Comparison of ENCODE assay signal across 14 cellular contexts in genomic region chr20:64109831-64110391, GRCh38. TPM values are rescaled to one million over a fixed set of nuclear protein-coding genes. Genes with fewer than 3 reads are reported as not detected.
DNase-seq lines count a peak whose midpoint lies in the region; ATAC-seq and TF ChIP-seq lines count a peak whose summit lies in the region.
"Had no signal": no experiment of that assay in that cellular context is flagged by ENCODE, and none has a peak within 500 bp of the region (broad histone marks: within the 10 kb centered on the region; RNA-seq: fewer than 3 reads in every experiment).

No MANE protein-coding gene starts in this region.

- H3K4me1 ChIP-seq in endodermal cell (ENCODE audit: control insufficient read depth, insufficient read depth, low read length) (no peaks in the 10 kb centered on the region), sigmoid colon (no peaks in the 10 kb centered on the region)
- H3K4me1 ChIP-seq: tibial artery had no signal

- no peaks in the 10 kb centered on the region for H3K36me3 Mint-ChIP-seq in activated CD4-positive, alpha-beta T cell treated with anti-CD3 and anti-CD28 coated beads, Interleukin-2, amount 10 ng/mL, durations not matched to agents 24 days and 14 days (ENCODE audit: low read depth)
- H3K36me3 Mint-ChIP-seq in endodermal cell (ENCODE audit: low read depth), result no peaks in the 10 kb centered on the region
- H3K36me3 Mint-ChIP-seq: brain had no signal

- no peaks in the 10 kb centered on the region for H3K4me1 Mint-ChIP-seq in activated CD4-positive, alpha-beta T cell treated with anti-CD3 and anti-CD28 coated beads, Interleukin-2, amount 10 ng/mL, durations not matched to agents 24 days and 14 days
- no peaks in the 10 kb centered on the region for H3K4me1 Mint-ChIP-seq in endodermal cell

- TF ChIP-seq POLR2A in sigmoid colon (IDR thresholded peaks at IDR 0.05), result no peak

- intact Hi-C loops in activated CD4-positive, alpha-beta T cell treated with anti-CD3 and anti-CD28 coated beads, Interleukin-2, amount 10 ng/mL, durations not matched to agents 24 days and 14 days (cut with micrococcal nuclease), result no loop called here
- intact Hi-C loops in sigmoid colon (cut with DNase I), result no loop called here

- H3K27me3 Mint-ChIP-seq in activated CD4-positive, alpha-beta T cell treated with anti-CD3 and anti-CD28 coated beads, Interleukin-2, amount 10 ng/mL, durations not matched to agents 24 days and 14 days, result peaks cover 5% of the 10 kb centered on the region
- no peaks in the 10 kb centered on the region for H3K27me3 Mint-ChIP-seq in endodermal cell (ENCODE audit: insufficient read depth)

- no peaks in the 10 kb centered on the region for H3K9me3 Mint-ChIP-seq in activated CD4-positive, alpha-beta T cell treated with anti-CD3 and anti-CD28 coated beads, Interleukin-2, amount 10 ng/mL, durations not matched to agents 24 days and 14 days
- no peaks in the 10 kb centered on the region for H3K9me3 Mint-ChIP-seq in endodermal cell

- DNase-seq in activated CD4-positive, alpha-beta T cell treated with anti-CD3 and anti-CD28 coated beads, Interleukin-2, amount 10 ng/mL, durations not matched to agents 24 days and 14 days, result peak; percentile 48
- no peak for DNase-seq in activated CD4-positive, alpha-beta T cell treated with anti-CD3 and anti-CD28 coated beads, Interleukin-2, amount 50 U/mL, for 1 hour
- peak; percentile 32 for DNase-seq in endodermal cell
- DNase-seq in sigmoid colon, result peak; percentile 58
- no peak for DNase-seq in NCI-H748 (lab: John Stamatoyannopoulos, UW; ENCODE audit: unreplicated experiment)
- DNase-seq: ACHN, H7, mesenchymal stem cell, NCI-H1436 treated with DMSO at 0.1 percent for 48 hours had no signal

- H3K9me3 ChIP-seq in endodermal cell (ENCODE audit: control insufficient read depth, low read length) (no peaks in the 10 kb centered on the region), sigmoid colon (no peaks in the 10 kb centered on the region)
- H3K9me3 ChIP-seq: tibial artery had no signal

- H3K4me3 ChIP-seq in endodermal cell (ENCODE audit: low read length) (no peak overlapping the region), sigmoid colon (no peak overlapping the region)
- H3K4me3 ChIP-seq: PC-9, tibial artery had no signal

- no peak overlapping the region for H3K9ac ChIP-seq in endodermal cell (ENCODE audit: extremely low read depth, low read length, poor library complexity, severe bottlenecking)

- H3K27ac ChIP-seq in endodermal cell (ENCODE audit: low read depth, low read length) (no peak overlapping the region), sigmoid colon (no peak overlapping the region)
- H3K27ac ChIP-seq: PC-9, tibial artery had no signal

- no peak overlapping the region for H3K27ac Mint-ChIP-seq in activated CD4-positive, alpha-beta T cell treated with anti-CD3 and anti-CD28 coated beads, Interleukin-2, amount 10 ng/mL, durations not matched to agents 24 days and 14 days
- H3K27ac Mint-ChIP-seq in endodermal cell, result no peak overlapping the region

- TF ChIP-seq EP300 in sigmoid colon (IDR thresholded peaks at IDR 0.05), result no peak

- H3K27me3 ChIP-seq in endodermal cell (ENCODE audit: control insufficient read depth, insufficient read depth, low read length, poor library complexity, severe bottlenecking) (no peaks in the 10 kb centered on the region), sigmoid colon (no peaks in the 10 kb centered on the region)

- no peak overlapping the region for H3K4me3 Mint-ChIP-seq in activated CD4-positive, alpha-beta T cell treated with anti-CD3 and anti-CD28 coated beads, Interleukin-2, amount 10 ng/mL, durations not matched to agents 24 days and 14 days
- no peak overlapping the region for H3K4me3 Mint-ChIP-seq in endodermal cell
- H3K4me3 Mint-ChIP-seq: brain had no signal

- TF ChIP-seq CTCF in endodermal cell (conservative IDR thresholded peaks at IDR 0.05), result no peak
- no peak for TF ChIP-seq CTCF in sigmoid colon (IDR thresholded peaks at IDR 0.05)

- H3K36me3 ChIP-seq in endodermal cell (ENCODE audit: control insufficient read depth, insufficient read depth, low read length) (no peaks in the 10 kb centered on the region), sigmoid colon (no peaks in the 10 kb centered on the region)
- H3K36me3 ChIP-seq: tibial artery had no signal

- WGBS in endodermal cell (ENCODE audit: insufficient coverage in 1 of 2, insufficient read length in 1 of 2), 2 experiments, result 91 to 95% methylated on average over 8 to 16 of the region's 16 CpGs
- 73 to 79% methylated on average over 16 of the region's 16 CpGs for WGBS in sigmoid colon, 2 donors

- ATAC-seq in GM18520 (IDR thresholded peaks at IDR 0.05; ENCODE audit: unreplicated experiment), result no peak

RNA-seq across cellular contexts. Expression of gene NPBWR2, which starts 2.5 kb away (rescaled TPM):
- total RNA-seq in activated CD4-positive, alpha-beta T cell treated with anti-CD3 and anti-CD28 coated beads, Interleukin-2, amount 10 ng/mL, durations not matched to agents 24 days and 14 days, result not detected in 2 replicates
- not detected for total RNA-seq in endodermal cell
- polyA plus RNA-seq in endodermal cell (2013, experiment 1 of 2), result not detected
- polyA plus RNA-seq in endodermal cell (2013, experiment 2 of 2), result not detected
- not detected for total RNA-seq in sigmoid colon
- not detected for polyA plus RNA-seq in sigmoid colon
- total RNA-seq: H7, NCI-H460, PC-9 had no signal

RNA-seq across cellular contexts. Expression of gene LKAAEAR1, which starts 25.7 kb away (rescaled TPM):
- total RNA-seq in activated CD4-positive, alpha-beta T cell treated with anti-CD3 and anti-CD28 coated beads, Interleukin-2, amount 10 ng/mL, durations not matched to agents 24 days and 14 days, result 0.23 TPM in 1 of 2 replicates, not detected in the other
- total RNA-seq in endodermal cell, result not detected
- polyA plus RNA-seq in endodermal cell (2013, experiment 1 of 2), result not detected
- polyA plus RNA-seq in endodermal cell (2013, experiment 2 of 2), result not detected
- 1 to 10 TPM in 1 of 4 donors, not detected in 3; 1.5 TPM for total RNA-seq in sigmoid colon
- polyA plus RNA-seq in sigmoid colon, result under 1 TPM in 1 of 3 donors, not detected in 2; 0.19 TPM
- total RNA-seq: NCI-H460, PC-9 had no signal

RNA-seq across cellular contexts. Expression of gene OPRL1, which starts 30.0 kb away (rescaled TPM):
- 0.23 and 0.28 TPM in 2 replicates for total RNA-seq in activated CD4-positive, alpha-beta T cell treated with anti-CD3 and anti-CD28 coated beads, Interleukin-2, amount 10 ng/mL, durations not matched to agents 24 days and 14 days
- total RNA-seq in endodermal cell (1 to 10 TPM; 4.1 to 5.5 TPM), sigmoid colon (1 to 10 TPM in 1 of 4 donors, under 1 TPM in 3; 0.71 to 2.2 (median 0.89) TPM)
- 3.0 TPM for polyA plus RNA-seq in endodermal cell (2013, experiment 1 of 2)
- 2.8 TPM for polyA plus RNA-seq in endodermal cell (2013, experiment 2 of 2)
- polyA plus RNA-seq in sigmoid colon, result 1 to 10 TPM in 1 of 3 donors, under 1 TPM in 1, not detected in 1; under 0.01 to 1.0 TPM

RNA-seq across cellular contexts. Expression of gene RGS19, which starts 30.6 kb away (rescaled TPM):
- total RNA-seq in activated CD4-positive, alpha-beta T cell treated with anti-CD3 and anti-CD28 coated beads, Interleukin-2, amount 10 ng/mL, durations not matched to agents 24 days and 14 days, result 50.0 TPM in 2 replicates
- total RNA-seq in endodermal cell (10 to 100 TPM; 14.6 to 15.8 TPM), sigmoid colon (10 to 100 TPM in 2 of 4 donors, 1 to 10 TPM in 2; 7.5 to 12.3 (median 10.5) TPM)
- 10.7 TPM for polyA plus RNA-seq in endodermal cell (2013, experiment 1 of 2)
- polyA plus RNA-seq in endodermal cell (2013, experiment 2 of 2), result 10.8 TPM
- 10 to 100 TPM; 11.1 to 22.0 (median 12.6) TPM for polyA plus RNA-seq in sigmoid colon

RNA-seq across cellular contexts. Expression of gene TCEA2, which starts 46.9 kb away (rescaled TPM):
- total RNA-seq in activated CD4-positive, alpha-beta T cell treated with anti-CD3 and anti-CD28 coated beads, Interleukin-2, amount 10 ng/mL, durations not matched to agents 24 days and 14 days, result 35.4 and 36.8 TPM in 2 replicates
- total RNA-seq in endodermal cell (100 to 1,000 TPM in 1 of 2 donors, 10 to 100 TPM in 1; 64.3 to 110 TPM), sigmoid colon (10 to 100 TPM; 41.7 to 50.5 (median 42.2) TPM)
- polyA plus RNA-seq in endodermal cell (2013, experiment 1 of 2), result 82.9 TPM
- 77.1 TPM for polyA plus RNA-seq in endodermal cell (2013, experiment 2 of 2)
- 10 to 100 TPM in 2 of 3 donors, 1 to 10 TPM in 1; 2.1 to 14.0 (median 11.4) TPM for polyA plus RNA-seq in sigmoid colon

Comparison
In these comparisons a context has a peak if more than half of its experiments do, and no peak if none do; other contexts are left out.
1. DNase-seq: peak in activated CD4-positive, alpha-beta T cell treated with anti-CD3 and anti-CD28 coated beads, Interleukin-2, amount 10 ng/mL, durations not matched to agents 24 days and 14 days (single experiment), endodermal cell (single experiment) and sigmoid colon (single experiment); none in activated CD4-positive, alpha-beta T cell treated with anti-CD3 and anti-CD28 coated beads, Interleukin-2, amount 50 U/mL, for 1 hour (single experiment) and NCI-H748 (single experiment).